10 cellular contexts compared by ENCODE assay signal in the genomic region with DNA sequence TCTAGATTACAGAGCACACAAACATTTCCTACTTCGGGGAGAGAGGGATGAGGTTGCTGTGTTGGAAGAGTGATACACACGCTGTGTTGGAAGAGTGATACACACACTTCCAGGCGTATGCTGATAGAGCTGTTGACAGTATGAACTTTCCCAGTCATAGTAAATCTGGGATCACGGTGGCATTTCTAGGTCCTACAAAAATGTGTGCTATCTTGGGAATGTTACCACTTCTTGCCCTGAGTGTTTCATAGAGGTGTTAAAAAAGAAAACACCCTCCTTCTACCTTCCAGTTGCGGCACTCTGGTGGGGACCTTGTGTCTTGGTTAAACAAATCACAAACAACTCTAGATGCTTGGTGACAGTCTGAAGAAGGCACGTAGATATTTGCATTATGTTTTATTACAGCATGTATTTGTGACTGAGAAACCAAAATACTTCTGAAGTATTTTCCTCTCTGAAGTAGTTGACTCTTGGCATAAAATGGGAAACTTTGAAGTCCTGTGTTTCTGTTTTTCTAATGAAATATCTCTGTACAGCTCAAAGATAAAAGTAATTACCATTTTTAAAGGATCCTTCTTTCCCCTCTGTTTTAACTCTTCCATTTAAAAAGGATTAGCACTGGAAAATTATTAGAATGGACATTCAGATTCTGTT. TPM values are rescaled to one million over a fixed set of nuclear protein-coding genes. Genes with fewer than 3 reads are reported as not detected.
DNase-seq lines count a peak whose midpoint lies in the region; ATAC-seq and TF ChIP-seq lines count a peak whose summit lies in the region.
"Had no signal": no experiment of that assay in that cellular context is flagged by ENCODE, and none has a peak within 500 bp of the region (broad histone marks: within the 10 kb centered on the region; RNA-seq: fewer than 3 reads in every experiment).

No MANE protein-coding gene starts in this region.

- H3K36me3 ChIP-seq in adipocyte (ENCODE audit: control insufficient read depth, insufficient read depth, low read length, severe bottlenecking) = no peaks in the 10 kb centered on the region

- no peaks in the 10 kb centered on the region for H3K9me3 ChIP-seq in adipocyte (ENCODE audit: control insufficient read depth, low read length)

- ATAC-seq in stimulated activated effector memory CD8-positive, alpha-beta T cell treated with anti-CD3 and anti-CD28 coated beads, Interleukin-12 subunit alpha, Interleukin-12 subunit beta, amount 100 ng/mL, for 72 hours = no peak
- ATAC-seq in GM18858 (IDR thresholded peaks at IDR 0.05; ENCODE audit: unreplicated experiment) (no peak), foreskin keratinocyte (no peak)

- H3K9me3 Mint-ChIP-seq in immature natural killer cell = no peaks in the 10 kb centered on the region
- no peaks in the 10 kb centered on the region for H3K9me3 Mint-ChIP-seq in stimulated activated effector memory CD8-positive, alpha-beta T cell treated with anti-CD3 and anti-CD28 coated beads, Interleukin-12 subunit alpha, Interleukin-12 subunit beta, amount 100 ng/mL, for 72 hours

- peak overlapping the region; percentile 57 for H3K9ac ChIP-seq in adipocyte (ENCODE audit: low read length)

- peak overlapping the region in 5 of 6 donors; percentile 8 to 68 (median 54) for H3K27ac Mint-ChIP-seq in immature natural killer cell
- peak overlapping the region; percentile 13 for H3K27ac Mint-ChIP-seq in stimulated activated effector memory CD8-positive, alpha-beta T cell treated with anti-CD3 and anti-CD28 coated beads, Interleukin-12 subunit alpha, Interleukin-12 subunit beta, amount 100 ng/mL, for 72 hours

- H3K4me3 Mint-ChIP-seq in immature natural killer cell = peak overlapping the region in 2 of 5 donors; percentile 11 to 26
- no peak overlapping the region for H3K4me3 Mint-ChIP-seq in stimulated activated effector memory CD8-positive, alpha-beta T cell treated with anti-CD3 and anti-CD28 coated beads, Interleukin-12 subunit alpha, Interleukin-12 subunit beta, amount 100 ng/mL, for 72 hours

- peaks cover 53 to 67% of the 10 kb centered on the region in 2 donors for H3K4me1 Mint-ChIP-seq in immature natural killer cell
- peaks cover 66% of the 10 kb centered on the region for H3K4me1 Mint-ChIP-seq in stimulated activated effector memory CD8-positive, alpha-beta T cell treated with anti-CD3 and anti-CD28 coated beads, Interleukin-12 subunit alpha, Interleukin-12 subunit beta, amount 100 ng/mL, for 72 hours

- no peak overlapping the region for H3K27ac ChIP-seq in foreskin keratinocyte

- peaks cover 0 to 2% (median 0%) of the 10 kb centered on the region in 3 donors for H3K27me3 Mint-ChIP-seq in immature natural killer cell (ENCODE audit: low read depth in 3 of 3)

- H3K4me1 ChIP-seq in adipocyte (ENCODE audit: control insufficient read depth, insufficient read depth, low read length) = peaks cover 65% of the 10 kb centered on the region
- peaks cover 10% of the 10 kb centered on the region for H3K4me1 ChIP-seq in foreskin keratinocyte

- peak overlapping the region; percentile 43 for H3K4me3 ChIP-seq in adipocyte (ENCODE audit: low read length)

- H3K36me3 Mint-ChIP-seq in immature natural killer cell = peaks cover 0 to under 1% (median under 1%) of the 10 kb centered on the region in 3 donors
- peaks cover 7% of the 10 kb centered on the region for H3K36me3 Mint-ChIP-seq in stimulated activated effector memory CD8-positive, alpha-beta T cell treated with anti-CD3 and anti-CD28 coated beads, Interleukin-12 subunit alpha, Interleukin-12 subunit beta, amount 100 ng/mL, for 72 hours

- no peak for TF ChIP-seq CTCF in foreskin keratinocyte (conservative IDR thresholded peaks at IDR 0.05)

- DNase-seq in HT-29 (ENCODE audit: low spot score) (peak; percentile 65), adipocyte (ENCODE audit: low read depth) (no peak), immature natural killer cell (no peak), 8988T (no peak), foreskin keratinocyte (no peak)
- DNase-seq in stimulated activated effector memory CD8-positive, alpha-beta T cell treated with anti-CD3 and anti-CD28 coated beads, Interleukin-12 subunit alpha, Interleukin-12 subunit beta, amount 100 ng/mL, for 72 hours (ENCODE audit: low spot score in 2 of 2) = no peak
- no peak for DNase-seq in central memory CD4-positive, alpha-beta T cell
- DNase-seq: NCI-H2227 treated with DMSO at 0.1 percent for 48 hours, SW 1271 had no signal

- H3K27me3 ChIP-seq in adipocyte (replicated peaks; ENCODE audit: control insufficient read depth, insufficient read depth, low read length) = no peaks in the 10 kb centered on the region
- H3K27me3 ChIP-seq in foreskin keratinocyte = no peaks in the 10 kb centered on the region

RNA-seq across cellular contexts. Expression of a gene that starts 52.5 kb away (rescaled TPM):
- total RNA-seq in HT-29 (2014; rRNA removed; shearing (Covaris generic)) = 53.6 and 63.9 TPM in 2 replicates
- polyA plus RNA-seq in immature natural killer cell (1 to 10 TPM; 1.5 to 6.9 (median 2.7) TPM), foreskin keratinocyte (8.2 and 9.9 TPM in 2 replicates)
- total RNA-seq in foreskin keratinocyte = 39.9 and 43.3 TPM in 2 replicates
